14 cellular contexts compared by ENCODE assay signal in the genomic region with DNA sequence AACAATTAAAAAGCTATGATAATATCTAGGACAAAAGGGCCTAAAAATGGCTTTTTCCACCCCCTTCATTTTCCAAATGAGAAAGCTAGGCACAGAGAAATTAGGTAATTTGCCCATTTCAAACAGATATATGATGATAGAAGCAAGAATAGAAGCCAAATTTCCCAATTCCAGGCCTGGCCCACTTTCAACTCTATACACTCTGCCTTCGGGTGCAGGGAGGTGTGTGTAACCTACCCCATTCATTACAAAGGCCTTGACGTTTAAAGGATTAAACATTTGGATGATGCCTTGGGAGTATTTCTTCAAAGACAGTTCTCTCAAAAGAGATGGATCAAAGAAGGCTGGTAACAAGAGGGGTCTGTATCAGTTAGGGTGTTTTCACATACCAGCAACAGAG.
A peak's percentile ranks its signal among the peaks of the same experiment; 100 is the strongest.
DNase-seq lines count a peak whose midpoint lies in the region; ATAC-seq and TF ChIP-seq lines count a peak whose summit lies in the region.
"Had no signal": no experiment of that assay in that cellular context is flagged by ENCODE, and none has a peak within 500 bp of the region (broad histone marks: within the 10 kb centered on the region; RNA-seq: fewer than 3 reads in every experiment).

No MANE protein-coding gene starts in this region.

- H3K36me3 Mint-ChIP-seq in stimulated activated naive B cell treated with anti-CD40 and anti-IgM and Interleukin-4, amounts not matched to agents 10 μg/mL and 1 μg/mL and 100 μg/mL, for 72 hours, result no peaks in the 10 kb centered on the region
- H3K36me3 Mint-ChIP-seq: CD14-positive monocyte had no signal

- no peaks in the 10 kb centered on the region for H3K4me1 Mint-ChIP-seq in stimulated activated naive B cell treated with anti-CD40 and anti-IgM and Interleukin-4, amounts not matched to agents 10 μg/mL and 1 μg/mL and 100 μg/mL, for 72 hours
- H3K4me1 Mint-ChIP-seq: CD14-positive monocyte had no signal

- H3K27me3 Mint-ChIP-seq in stimulated activated naive B cell treated with anti-CD40 and anti-IgM and Interleukin-4, amounts not matched to agents 10 μg/mL and 1 μg/mL and 100 μg/mL, for 72 hours, result no peaks in the 10 kb centered on the region

- in situ Hi-C loops in G401 (cut with HindIII; ENCODE audit: low sequenced_read_pairs), result no loop called here

- peaks cover 0 to 3% of the 10 kb centered on the region in 2 donors for H3K9me3 Mint-ChIP-seq in stimulated activated naive B cell treated with anti-CD40 and anti-IgM and Interleukin-4, amounts not matched to agents 10 μg/mL and 1 μg/mL and 100 μg/mL, for 72 hours

- TF ChIP-seq CTCF in omental fat pad (IDR thresholded peaks at IDR 0.05), result no peak

- DNase-seq in G401 (ENCODE audit: low spot score) (peak; percentile 40), NCI-H446 (lab: John Stamatoyannopoulos, UW) (peak; percentile 49 to 59), cerebellar cortex (ENCODE audit: low spot score) (peak; percentile 32), omental fat pad (ENCODE audit: low spot score) (no peak)
- no peak for DNase-seq in activated CD4-positive, alpha-beta T cell treated with anti-CD3 and anti-CD28 coated beads, Interleukin-2, amount 50 U/mL, for 1 hour
- no peak for DNase-seq in stimulated activated naive B cell treated with anti-CD40 and anti-IgM and Interleukin-4, amounts not matched to agents 10 μg/mL and 1 μg/mL and 100 μg/mL, for 72 hours
- DNase-seq: EL, H7, MM.1S, NCI-H1930, NCI-H524 treated with DMSO at 0.1 percent for 48 hours, SIG-M5 had no signal

- no peak overlapping the region for H3K27ac Mint-ChIP-seq in stimulated activated naive B cell treated with anti-CD40 and anti-IgM and Interleukin-4, amounts not matched to agents 10 μg/mL and 1 μg/mL and 100 μg/mL, for 72 hours

- ATAC-seq in omental fat pad (ENCODE audit: low FRiP score) (peak; percentile 47), GM21381 (IDR thresholded peaks at IDR 0.05; ENCODE audit: unreplicated experiment) (no peak)
- ATAC-seq in stimulated activated naive B cell treated with anti-CD40 and anti-IgM and Interleukin-4, amounts not matched to agents 10 μg/mL and 1 μg/mL and 100 μg/mL, for 72 hours (replicated peaks), result no peak

- no peak overlapping the region for H3K4me3 Mint-ChIP-seq in stimulated activated naive B cell treated with anti-CD40 and anti-IgM and Interleukin-4, amounts not matched to agents 10 μg/mL and 1 μg/mL and 100 μg/mL, for 72 hours
- H3K4me3 Mint-ChIP-seq: CD14-positive monocyte had no signal

Comparison
In these comparisons a context has a peak if more than half of its experiments do, and no peak if none do; other contexts are left out.
1. DNase-seq: peak in G401 (single experiment), NCI-H446 (2 of 2) and cerebellar cortex (single experiment); none in omental fat pad (single experiment), activated CD4-positive, alpha-beta T cell treated with anti-CD3 and anti-CD28 coated beads, Interleukin-2, amount 50 U/mL, for 1 hour (single experiment) and stimulated activated naive B cell treated with anti-CD40 and anti-IgM and Interleukin-4, amounts not matched to agents 10 μg/mL and 1 μg/mL and 100 μg/mL, for 72 hours (single experiment).